In the genomic region with DNA sequence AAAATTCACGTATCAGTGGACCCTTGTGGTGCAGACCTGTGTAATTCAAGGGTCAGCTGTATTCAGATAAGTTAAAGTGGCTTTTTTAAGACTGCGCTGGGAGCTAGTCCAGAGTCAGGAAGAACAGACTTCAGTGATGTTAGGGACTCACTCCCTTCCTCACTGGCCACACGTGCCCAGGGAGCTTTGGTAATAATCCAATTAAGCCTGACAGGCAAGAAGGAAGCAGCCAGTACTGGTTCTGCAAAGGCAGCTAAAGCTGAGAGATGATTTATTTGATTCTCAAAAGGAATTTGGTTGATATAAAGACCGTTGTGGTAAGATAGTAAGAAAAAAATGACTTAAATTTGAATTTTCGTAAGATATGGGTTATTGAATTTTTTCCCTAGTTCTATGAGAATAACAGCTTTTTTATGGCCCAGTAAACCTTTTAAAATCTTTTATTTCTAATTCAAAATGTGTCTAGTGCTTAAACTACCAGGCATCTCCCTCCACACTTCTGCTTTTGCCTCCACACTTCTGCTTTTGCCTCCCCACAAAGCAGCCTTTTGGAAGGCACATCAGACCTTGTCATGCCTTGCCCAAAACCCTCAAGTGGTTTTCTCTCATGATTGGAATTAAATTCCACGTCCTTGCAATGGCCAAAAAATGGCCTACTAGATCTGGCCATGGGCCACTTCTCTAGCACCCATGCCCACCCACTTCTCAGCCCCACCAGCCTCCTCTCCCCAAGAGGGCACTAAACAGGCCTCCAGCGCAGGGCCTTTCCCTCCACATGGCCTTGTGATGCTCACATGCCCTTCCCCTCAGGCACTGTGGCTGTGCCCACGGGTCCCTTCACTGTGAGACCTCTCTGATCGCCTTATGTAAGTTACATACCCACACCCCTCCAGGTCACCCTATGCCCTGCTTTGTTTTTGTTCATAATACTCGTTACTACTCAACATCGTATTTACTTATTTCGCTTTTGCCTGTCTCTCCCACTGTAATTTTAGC, we compare ENCODE assay signal across 19 cellular contexts.
DNase-seq lines count a peak whose midpoint lies in the region; ATAC-seq and TF ChIP-seq lines count a peak whose summit lies in the region.
"Had no signal": no experiment of that assay in that cellular context is flagged by ENCODE, and none has a peak within 500 bp of the region (broad histone marks: within the 10 kb centered on the region; RNA-seq: fewer than 3 reads in every experiment).

No MANE protein-coding gene starts in this region.

- no peak overlapping the region for H3K4me3 ChIP-seq in ovary
- H3K4me3 ChIP-seq: colonic mucosa had no signal

- WGBS in ovary, 3 donors, result 73 to 77% (median 76%) methylated on average over 12 of the region's 12 CpGs

- intact Hi-C loops in ovary (cut with DNase I), result no loop called here

- H3K4me3 Mint-ChIP-seq in stimulated activated memory B cell treated with anti-CD40 and anti-IgM and Interleukin-4, amounts not matched to agents 10 μg/mL and 1 μg/mL and 100 μg/mL, for 72 hours, result no peak overlapping the region
- H3K4me3 Mint-ChIP-seq: CD8-positive, alpha-beta memory T cell; HFFc6 had no signal

- peak overlapping the region; percentile 15 for H3K27ac Mint-ChIP-seq in stimulated activated memory B cell treated with anti-CD40 and anti-IgM and Interleukin-4, amounts not matched to agents 10 μg/mL and 1 μg/mL and 100 μg/mL, for 72 hours
- H3K27ac Mint-ChIP-seq: CD8-positive, alpha-beta memory T cell; HFFc6 had no signal

- no peak for TF ChIP-seq POLR2A in ovary (IDR thresholded peaks at IDR 0.05)

- TF ChIP-seq CTCF in ovary (IDR thresholded peaks at IDR 0.05), result no peak

- H3K4me1 Mint-ChIP-seq in stimulated activated memory B cell treated with anti-CD40 and anti-IgM and Interleukin-4, amounts not matched to agents 10 μg/mL and 1 μg/mL and 100 μg/mL, for 72 hours, result peaks cover 13% of the 10 kb centered on the region
- H3K4me1 Mint-ChIP-seq: CD8-positive, alpha-beta memory T cell had no signal

- no peaks in the 10 kb centered on the region for H3K36me3 Mint-ChIP-seq in stimulated activated memory B cell treated with anti-CD40 and anti-IgM and Interleukin-4, amounts not matched to agents 10 μg/mL and 1 μg/mL and 100 μg/mL, for 72 hours
- H3K36me3 Mint-ChIP-seq: CD8-positive, alpha-beta memory T cell had no signal

- DNase-seq in NK-92 treated with Interleukin-12 subunit alpha and Interleukin-12 subunit beta, amount 100 ng/mL, for 24 hours (lab: John Stamatoyannopoulos, UW), result peak; percentile 2
- DNase-seq in NK-92 (lab: John Stamatoyannopoulos, UW; ENCODE audit: unreplicated experiment), result no peak
- peak; percentile 29 for DNase-seq in NAMALWA (ENCODE audit: low spot score)
- DNase-seq in UCSD-AML1 (lab: John Stamatoyannopoulos, UW; ENCODE audit: unreplicated experiment), result peak; percentile 12
- no peak for DNase-seq in cerebellar nuclear complex (lab: John Stamatoyannopoulos, UW)
- DNase-seq in ovary, result no peak
- DNase-seq: activated CD4-positive, alpha-beta T cell treated with anti-CD3 and anti-CD28 coated beads, Interleukin-2, amount 50 U/mL, for 48 hours; activated naive CD4-positive, alpha-beta T cell treated with anti-CD3 and anti-CD28 coated beads, Interleukin-2, amount 50 U/mL, for 16 hours; activated T-cell treated with anti-CD3 and anti-CD28 coated beads, Interleukin-2, amount 50 U/mL, for 1 hour; CD8-positive, alpha-beta memory T cell; colonic mucosa; HFFc6; NCI-H1092 treated with DMSO at 0.1 percent for 48 hours; NCI-H226; PC-3; right cardiac atrium had no signal

- H3K9me3 ChIP-seq in ovary, result no peaks in the 10 kb centered on the region
- H3K9me3 ChIP-seq: colonic mucosa, neutrophil had no signal

- H3K27ac ChIP-seq in ovary, result no peak overlapping the region
- H3K27ac ChIP-seq: colonic mucosa, neutrophil had no signal

- TF ChIP-seq EP300 in ovary (IDR thresholded peaks at IDR 0.05), result no peak

- H3K9me3 Mint-ChIP-seq in stimulated activated memory B cell treated with anti-CD40 and anti-IgM and Interleukin-4, amounts not matched to agents 10 μg/mL and 1 μg/mL and 100 μg/mL, for 72 hours, result peaks cover 3% of the 10 kb centered on the region
- H3K9me3 Mint-ChIP-seq: CD8-positive, alpha-beta memory T cell; HFFc6 had no signal

- no peaks in the 10 kb centered on the region for H3K27me3 ChIP-seq in ovary
- H3K27me3 ChIP-seq: colonic mucosa, neutrophil had no signal

- H3K36me3 ChIP-seq in ovary, result no peaks in the 10 kb centered on the region
- H3K36me3 ChIP-seq: colonic mucosa, neutrophil had no signal

- H3K27me3 Mint-ChIP-seq in stimulated activated memory B cell treated with anti-CD40 and anti-IgM and Interleukin-4, amounts not matched to agents 10 μg/mL and 1 μg/mL and 100 μg/mL, for 72 hours, result no peaks in the 10 kb centered on the region
- H3K27me3 Mint-ChIP-seq: CD8-positive, alpha-beta memory T cell had no signal

- peak; percentile 78 for ATAC-seq in stimulated activated memory B cell treated with anti-CD40 and anti-IgM and Interleukin-4, amounts not matched to agents 10 μg/mL and 1 μg/mL and 100 μg/mL, for 72 hours
- no peak for ATAC-seq in GM18870 (IDR thresholded peaks at IDR 0.05; ENCODE audit: unreplicated experiment)
- ATAC-seq: PC-3, right cardiac atrium had no signal

- no peaks in the 10 kb centered on the region for H3K4me1 ChIP-seq in ovary (ENCODE audit: insufficient read depth)
- H3K4me1 ChIP-seq: colonic mucosa had no signal

Comparison
In these comparisons a context has a peak if more than half of its experiments do, and no peak if none do; other contexts are left out.
1. DNase-seq: peak in NK-92 treated with Interleukin-12 subunit alpha and Interleukin-12 subunit beta, amount 100 ng/mL, for 24 hours (single experiment), NAMALWA (single experiment) and UCSD-AML1 (single experiment); none in NK-92 (single experiment), cerebellar nuclear complex (0 of 2) and ovary (0 of 5).